1 cellular context compared by ENCODE assay signal in genomic region chr19:13774217-13775191, GRCh38.
TF ChIP-seq lines count a peak whose summit lies in the region.

Gene C19orf53, plus strand, starts transcription at chr19:13774456. Its CDS starts 22 bp downstream, at chr19:13774478.

TF ChIP-seq in HepG2, 621 proteins besides CTCF, POLR2A, EP300 and RAD21 (continued from another document and continues in another):
- TF ChIP-seq ZBTB40 (IDR thresholded peaks at IDR 0.05) = peak; percentile 87
- TF ChIP-seq ZBTB40 (CRISPR knock-in tag; IDR thresholded peaks at IDR 0.05) = peak; percentile 82
- 0 out of 2 replicates have a peak, but pooled peaks have one; percentile 55 for TF ChIP-seq ZNF850 (CRISPR knock-in tag; conservative IDR thresholded peaks at IDR 0.05)
- TF ChIP-seq, protein P1, sequence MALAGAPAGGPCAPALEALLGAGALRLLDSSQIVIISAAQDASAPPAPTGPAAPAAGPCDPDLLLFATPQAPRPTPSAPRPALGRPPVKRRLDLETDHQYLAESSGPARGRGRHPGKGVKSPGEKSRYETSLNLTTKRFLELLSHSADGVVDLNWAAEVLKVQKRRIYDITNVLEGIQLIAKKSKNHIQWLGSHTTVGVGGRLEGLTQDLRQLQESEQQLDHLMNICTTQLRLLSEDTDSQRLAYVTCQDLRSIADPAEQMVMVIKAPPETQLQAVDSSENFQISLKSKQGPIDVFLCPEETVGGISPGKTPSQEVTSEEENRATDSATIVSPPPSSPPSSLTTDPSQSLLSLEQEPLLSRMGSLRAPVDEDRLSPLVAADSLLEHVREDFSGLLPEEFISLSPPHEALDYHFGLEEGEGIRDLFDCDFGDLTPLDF (CRISPR knock-in tag; IDR thresholded peaks at IDR 0.05) = no peak
- TF ChIP-seq RAD51 (IDR thresholded peaks at IDR 0.05; ENCODE audit: borderline replicate concordance) = no peak
- TF ChIP-seq FOXK1 (CRISPR knock-in tag; IDR thresholded peaks at IDR 0.05; ENCODE audit: borderline replicate concordance, low read depth) = peak; percentile 94; the same call in 1 of the 2 replicates
- peak; percentile 40; the same call in 1 of the 2 replicates for TF ChIP-seq ZFP82 (CRISPR knock-in tag; IDR thresholded peaks at IDR 0.05; ENCODE audit: borderline replicate concordance)
- TF ChIP-seq, protein P2, sequence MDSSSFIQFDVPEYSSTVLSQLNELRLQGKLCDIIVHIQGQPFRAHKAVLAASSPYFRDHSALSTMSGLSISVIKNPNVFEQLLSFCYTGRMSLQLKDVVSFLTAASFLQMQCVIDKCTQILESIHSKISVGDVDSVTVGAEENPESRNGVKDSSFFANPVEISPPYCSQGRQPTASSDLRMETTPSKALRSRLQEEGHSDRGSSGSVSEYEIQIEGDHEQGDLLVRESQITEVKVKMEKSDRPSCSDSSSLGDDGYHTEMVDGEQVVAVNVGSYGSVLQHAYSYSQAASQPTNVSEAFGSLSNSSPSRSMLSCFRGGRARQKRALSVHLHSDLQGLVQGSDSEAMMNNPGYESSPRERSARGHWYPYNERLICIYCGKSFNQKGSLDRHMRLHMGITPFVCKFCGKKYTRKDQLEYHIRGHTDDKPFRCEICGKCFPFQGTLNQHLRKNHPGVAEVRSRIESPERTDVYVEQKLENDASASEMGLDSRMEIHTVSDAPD (CRISPR knock-in tag; IDR thresholded peaks at IDR 0.05) = no peak
- TF ChIP-seq SNAI1 (CRISPR knock-in tag; IDR thresholded peaks at IDR 0.05; ENCODE audit: borderline replicate concordance) = no peak; the same call in 1 of the 2 replicates
- peak; percentile 65 for TF ChIP-seq NCOA2 (CRISPR knock-in tag; IDR thresholded peaks at IDR 0.05)
- TF ChIP-seq ZNF652 (CRISPR knock-in tag; IDR thresholded peaks at IDR 0.05; ENCODE audit: borderline replicate concordance, low read depth) = no peak
- TF ChIP-seq ZNF484 (CRISPR knock-in tag; IDR thresholded peaks at IDR 0.05; ENCODE audit: borderline replicate concordance, low read depth) = no peak
- TF ChIP-seq, protein P3, sequence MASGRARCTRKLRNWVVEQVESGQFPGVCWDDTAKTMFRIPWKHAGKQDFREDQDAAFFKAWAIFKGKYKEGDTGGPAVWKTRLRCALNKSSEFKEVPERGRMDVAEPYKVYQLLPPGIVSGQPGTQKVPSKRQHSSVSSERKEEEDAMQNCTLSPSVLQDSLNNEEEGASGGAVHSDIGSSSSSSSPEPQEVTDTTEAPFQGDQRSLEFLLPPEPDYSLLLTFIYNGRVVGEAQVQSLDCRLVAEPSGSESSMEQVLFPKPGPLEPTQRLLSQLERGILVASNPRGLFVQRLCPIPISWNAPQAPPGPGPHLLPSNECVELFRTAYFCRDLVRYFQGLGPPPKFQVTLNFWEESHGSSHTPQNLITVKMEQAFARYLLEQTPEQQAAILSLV (CRISPR knock-in tag; IDR thresholded peaks at IDR 0.05; ENCODE audit: borderline replicate concordance) = peak; percentile 92
- TF ChIP-seq ZBTB4 (CRISPR knock-in tag; IDR thresholded peaks at IDR 0.05; ENCODE audit: borderline replicate concordance) = no peak
- TF ChIP-seq REXO4 (CRISPR knock-in tag; IDR thresholded peaks at IDR 0.05; ENCODE audit: borderline replicate concordance) = no peak
- no peak for TF ChIP-seq RORA (CRISPR knock-in tag; IDR thresholded peaks at IDR 0.05)
- TF ChIP-seq SPEN (CRISPR knock-in tag; IDR thresholded peaks at IDR 0.05; ENCODE audit: low read depth) = peak; percentile 99
- no peak for TF ChIP-seq ZBTB42 (CRISPR knock-in tag; IDR thresholded peaks at IDR 0.05)
- peak; percentile 97 for TF ChIP-seq SP2 (CRISPR knock-in tag; IDR thresholded peaks at IDR 0.05)
- 0 out of 2 replicates have a peak, but pooled peaks have one; percentile 53 for TF ChIP-seq MEIS1 (CRISPR knock-in tag; IDR thresholded peaks at IDR 0.05; ENCODE audit: borderline replicate concordance)
- TF ChIP-seq RBM22 (optimal IDR thresholded peaks at IDR 0.05; ENCODE audit: low read length) = peak; percentile 88
- TF ChIP-seq NFRKB (IDR thresholded peaks at IDR 0.05) = no peak
- peak; percentile 84; the same call in 1 of the 2 replicates for TF ChIP-seq YEATS4 (CRISPR knock-in tag; IDR thresholded peaks at IDR 0.05; ENCODE audit: borderline replicate concordance)
- TF ChIP-seq TEAD3 (CRISPR knock-in tag; optimal IDR thresholded peaks at IDR 0.05; ENCODE audit: borderline replicate concordance) = peak; percentile 86
- TF ChIP-seq MZF1 (CRISPR knock-in tag; IDR thresholded peaks at IDR 0.05; ENCODE audit: borderline replicate concordance) = no peak
- TF ChIP-seq, protein P4, sequence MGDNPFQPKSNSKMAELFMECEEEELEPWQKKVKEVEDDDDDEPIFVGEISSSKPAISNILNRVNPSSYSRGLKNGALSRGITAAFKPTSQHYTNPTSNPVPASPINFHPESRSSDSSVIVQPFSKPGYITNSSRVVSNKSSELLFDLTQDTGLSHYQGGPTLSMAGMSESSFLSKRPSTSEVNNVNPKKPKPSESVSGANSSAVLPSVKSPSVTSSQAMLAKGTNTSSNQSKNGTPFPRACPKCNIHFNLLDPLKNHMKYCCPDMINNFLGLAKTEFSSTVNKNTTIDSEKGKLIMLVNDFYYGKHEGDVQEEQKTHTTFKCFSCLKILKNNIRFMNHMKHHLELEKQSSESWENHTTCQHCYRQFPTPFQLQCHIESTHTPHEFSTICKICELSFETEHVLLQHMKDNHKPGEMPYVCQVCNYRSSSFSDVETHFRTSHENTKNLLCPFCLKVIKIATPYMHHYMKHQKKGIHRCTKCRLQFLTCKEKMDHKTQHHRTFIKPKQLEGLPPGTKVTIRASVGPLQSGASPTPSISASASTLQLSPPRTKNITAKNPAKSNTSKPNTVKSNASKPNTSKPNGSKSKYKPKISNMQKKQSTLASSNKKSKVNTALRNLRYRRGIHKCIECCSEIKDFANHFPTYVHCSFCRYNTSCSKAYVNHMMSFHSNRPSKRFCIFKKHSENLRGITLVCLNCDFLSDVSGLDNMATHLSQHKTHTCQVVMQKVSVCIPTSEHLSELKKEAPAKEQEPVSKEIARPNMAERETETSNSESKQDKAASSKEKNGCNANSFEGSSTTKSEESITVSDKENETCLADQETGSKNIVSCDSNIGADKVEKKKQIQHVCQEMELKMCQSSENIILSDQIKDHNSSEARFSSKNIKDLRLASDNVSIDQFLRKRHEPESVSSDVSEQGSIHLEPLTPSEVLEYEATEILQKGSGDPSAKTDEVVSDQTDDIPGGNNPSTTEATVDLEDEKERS (CRISPR knock-in tag; IDR thresholded peaks at IDR 0.05) = peak; percentile 63; the same call in 1 of the 2 replicates
- peak; percentile 78 for TF ChIP-seq TFDP1 (CRISPR knock-in tag; IDR thresholded peaks at IDR 0.05; ENCODE audit: borderline replicate concordance)
- TF ChIP-seq ZFP36 (IDR thresholded peaks at IDR 0.05; ENCODE audit: borderline replicate concordance, low read depth, low read length, partially characterized antibody) = no peak
- peak; percentile 82; the same call in 1 of the 2 replicates for TF ChIP-seq THRA (CRISPR knock-in tag; IDR thresholded peaks at IDR 0.05; ENCODE audit: borderline replicate concordance)
- peak; percentile 42; the same call in 1 of the 2 replicates for TF ChIP-seq BCL6 (CRISPR knock-in tag; IDR thresholded peaks at IDR 0.05)
- TF ChIP-seq MIER3 (CRISPR knock-in tag; IDR thresholded peaks at IDR 0.05; ENCODE audit: borderline replicate concordance) = peak; percentile 87; the same call in 1 of the 2 replicates
- TF ChIP-seq TBL1XR1 (IDR thresholded peaks at IDR 0.05; ENCODE audit: borderline replicate concordance, low read length, partially characterized antibody) = peak; percentile 92
- TF ChIP-seq MXD4 (CRISPR knock-in tag; IDR thresholded peaks at IDR 0.05) = peak; percentile 69; the same call in 1 of the 2 replicates
- no peak for TF ChIP-seq ZNF589 (CRISPR knock-in tag; conservative IDR thresholded peaks at IDR 0.05)
- TF ChIP-seq PRMT3 (CRISPR knock-in tag; IDR thresholded peaks at IDR 0.05; ENCODE audit: borderline replicate concordance, low read depth) = no peak; the same call in 1 of the 2 replicates
- TF ChIP-seq ZNF501 (CRISPR knock-in tag; IDR thresholded peaks at IDR 0.05) = peak; percentile 94
- no peak for TF ChIP-seq PLRG1 (conservative IDR thresholded peaks at IDR 0.05)
